Comparison of ENCODE assay signal across 21 cellular contexts in genomic region chr18:28541941-28542340, GRCh38.
"Had no signal": no experiment of that assay in that cellular context is flagged by ENCODE, and none has a peak within 500 bp of the region (broad histone marks: within the 10 kb centered on the region; RNA-seq: fewer than 3 reads in every experiment).

No MANE protein-coding gene starts in this region.

- H3K27ac ChIP-seq: upper lobe of left lung had no signal

- H3K9me3 ChIP-seq: upper lobe of left lung had no signal

- DNase-seq: activated CD4-positive, alpha-beta T cell treated with anti-CD3 and anti-CD28 coated beads for 4 hours; activated CD4-positive, alpha-beta T cell treated with anti-CD3 and anti-CD28 coated beads, Interleukin-2, amount 50 U/mL, for 48 hours; activated CD4-positive, CD25-positive, alpha-beta regulatory T cell; activated CD8-positive, alpha-beta memory T cell treated with anti-CD3 and anti-CD28 coated beads, Interleukin-2, amount 50 U/mL, for 48 hours; activated naive CD4-positive, alpha-beta T cell treated with anti-CD3 and anti-CD28 coated beads for 36 hours; activated naive CD8-positive, alpha-beta T cell treated with anti-CD3 and anti-CD28 coated beads, Interleukin-2, amount 10 ng/mL, durations not matched to agents 7 days and 5 days; activated T-cell treated with anti-CD3 and anti-CD28 coated beads, Interleukin-2, amount 50 U/mL, for 4 hours; amniotic stem cell; effector CD4-positive, alpha-beta T cell; erythroblast; foreskin fibroblast; kidney; stimulated activated CD4-positive, alpha-beta T cell treated with anti-CD3 and anti-CD28 coated beads, Interleukin-4, amount 100 ng/mL, for 24 hours; stimulated activated naive CD8-positive, alpha-beta T cell treated with anti-CD3 and anti-CD28 coated beads, Interleukin-15, Interleukin-2, amounts not matched to agents 100 U/mL and 50 U/mL, for 24 hours; upper lobe of left lung had no signal

- H3K4me1 Mint-ChIP-seq: activated naive CD8-positive, alpha-beta T cell treated with anti-CD3 and anti-CD28 coated beads, Interleukin-2, amount 10 ng/mL, durations not matched to agents 7 days and 5 days had no signal

- H3K36me3 ChIP-seq: upper lobe of left lung had no signal

- H3K36me3 Mint-ChIP-seq: activated naive CD8-positive, alpha-beta T cell treated with anti-CD3 and anti-CD28 coated beads, Interleukin-2, amount 10 ng/mL, durations not matched to agents 7 days and 5 days had no signal

- H3K27me3 Mint-ChIP-seq: activated naive CD8-positive, alpha-beta T cell treated with anti-CD3 and anti-CD28 coated beads, Interleukin-2, amount 10 ng/mL, durations not matched to agents 7 days and 5 days; dendritic cell treated with granulocyte-macrophage colony-stimulating factor and Interleukin-4, amounts not matched to agents 40 ng/mL and 50 ng/mL, for 4 days; progenitor cell of endocrine pancreas had no signal

- H3K9me3 Mint-ChIP-seq: nephron had no signal

- ATAC-seq: activated T-cell treated with anti-CD3 and anti-CD28 coated beads, Interleukin-2, amount 50 U/mL, for 4 hours; left lobe of liver; stimulated activated naive CD8-positive, alpha-beta T cell treated with anti-CD3 and anti-CD28 coated beads, Interleukin-15, Interleukin-2, amounts not matched to agents 100 U/mL and 50 U/mL, for 24 hours had no signal

- H3K27me3 ChIP-seq: upper lobe of left lung had no signal

- H3K27ac Mint-ChIP-seq: activated naive CD4-positive, alpha-beta T cell treated with anti-CD3 and anti-CD28 coated beads for 36 hours; activated naive CD8-positive, alpha-beta T cell treated with anti-CD3 and anti-CD28 coated beads, Interleukin-2, amount 10 ng/mL, durations not matched to agents 7 days and 5 days; activated T-helper 2 cell treated with anti-CD3 and anti-CD28 coated beads, Interferon-gamma antibody, Interleukin-2, Interleukin-4, amounts not matched to agents 10 μg/mL and 5 μg/mL and 100 μg/mL, durations not matched to agents 14 hours and 24 hours and 36 hours; dendritic cell treated with granulocyte-macrophage colony-stimulating factor and Interleukin-4, amounts not matched to agents 40 ng/mL and 50 ng/mL, for 4 days; nephron; progenitor cell of endocrine pancreas; T-helper 1 cell treated with Interleukin-12 subunit alpha and Interleukin-12 subunit beta and Interleukin-4 antibody, amounts not matched to agents 30 μg/mL and 1 μg/mL, for 36 hours had no signal

- H3K4me3 ChIP-seq: upper lobe of left lung had no signal

- H3K4me3 Mint-ChIP-seq: activated naive CD4-positive, alpha-beta T cell treated with anti-CD3 and anti-CD28 coated beads for 36 hours; activated naive CD8-positive, alpha-beta T cell treated with anti-CD3 and anti-CD28 coated beads, Interleukin-2, amount 10 ng/mL, durations not matched to agents 7 days and 5 days; activated T-cell treated with anti-CD3 and anti-CD28 coated beads, Interleukin-2, amount 50 U/mL, for 4 hours; dendritic cell treated with granulocyte-macrophage colony-stimulating factor and Interleukin-4, amounts not matched to agents 40 ng/mL and 50 ng/mL, for 4 days; nephron; T-helper 1 cell treated with Interleukin-12 subunit alpha and Interleukin-12 subunit beta and Interleukin-4 antibody, amounts not matched to agents 30 μg/mL and 1 μg/mL, for 36 hours had no signal

- H3K4me1 ChIP-seq: upper lobe of left lung had no signal
